In genomic region chr14:61558271-61558670, GRCh38 we compare ENCODE assay signal across 1 cellular context.
A peak's percentile ranks its signal among the peaks of the same experiment; 100 is the strongest.
TF ChIP-seq lines count a peak whose summit lies in the region.

No MANE protein-coding gene starts in this region.

TF ChIP-seq in HEK293, 187 proteins besides CTCF, POLR2A, EP300 and RAD21 (continued from another document and continues in another):
- TF ChIP-seq, protein P1, sequence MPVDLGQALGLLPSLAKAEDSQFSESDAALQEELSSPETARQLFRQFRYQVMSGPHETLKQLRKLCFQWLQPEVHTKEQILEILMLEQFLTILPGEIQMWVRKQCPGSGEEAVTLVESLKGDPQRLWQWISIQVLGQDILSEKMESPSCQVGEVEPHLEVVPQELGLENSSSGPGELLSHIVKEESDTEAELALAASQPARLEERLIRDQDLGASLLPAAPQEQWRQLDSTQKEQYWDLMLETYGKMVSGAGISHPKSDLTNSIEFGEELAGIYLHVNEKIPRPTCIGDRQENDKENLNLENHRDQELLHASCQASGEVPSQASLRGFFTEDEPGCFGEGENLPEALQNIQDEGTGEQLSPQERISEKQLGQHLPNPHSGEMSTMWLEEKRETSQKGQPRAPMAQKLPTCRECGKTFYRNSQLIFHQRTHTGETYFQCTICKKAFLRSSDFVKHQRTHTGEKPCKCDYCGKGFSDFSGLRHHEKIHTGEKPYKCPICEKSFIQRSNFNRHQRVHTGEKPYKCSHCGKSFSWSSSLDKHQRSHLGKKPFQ (tag by site-specific recombination; IDR thresholded peaks at IDR 0.05), result peak; percentile 78
- TF ChIP-seq ZNF394 (tag by site-specific recombination; IDR thresholded peaks at IDR 0.05; ENCODE audit: borderline replicate concordance), result no peak
- TF ChIP-seq ZNF670 (tag by site-specific recombination; IDR thresholded peaks at IDR 0.05; ENCODE audit: low read depth), result no peak
- no peak for TF ChIP-seq ZNF239 (tag by site-specific recombination; IDR thresholded peaks at IDR 0.05)
- TF ChIP-seq ZNF521 (tag by site-specific recombination; IDR thresholded peaks at IDR 0.05), result no peak
- no peak for TF ChIP-seq ZSCAN18 (tag by site-specific recombination; IDR thresholded peaks at IDR 0.05)
- no peak for TF ChIP-seq ZNF501 (tag by site-specific recombination; IDR thresholded peaks at IDR 0.05)
- no peak for TF ChIP-seq RBAK (tag by site-specific recombination; IDR thresholded peaks at IDR 0.05)
- no peak for TF ChIP-seq ZSCAN23 (tag by site-specific recombination; IDR thresholded peaks at IDR 0.05)
- peak; percentile 48; the same call in 1 of the 2 replicates for TF ChIP-seq YY1 (tag by site-specific recombination; IDR thresholded peaks at IDR 0.05)
- TF ChIP-seq, protein P2, sequence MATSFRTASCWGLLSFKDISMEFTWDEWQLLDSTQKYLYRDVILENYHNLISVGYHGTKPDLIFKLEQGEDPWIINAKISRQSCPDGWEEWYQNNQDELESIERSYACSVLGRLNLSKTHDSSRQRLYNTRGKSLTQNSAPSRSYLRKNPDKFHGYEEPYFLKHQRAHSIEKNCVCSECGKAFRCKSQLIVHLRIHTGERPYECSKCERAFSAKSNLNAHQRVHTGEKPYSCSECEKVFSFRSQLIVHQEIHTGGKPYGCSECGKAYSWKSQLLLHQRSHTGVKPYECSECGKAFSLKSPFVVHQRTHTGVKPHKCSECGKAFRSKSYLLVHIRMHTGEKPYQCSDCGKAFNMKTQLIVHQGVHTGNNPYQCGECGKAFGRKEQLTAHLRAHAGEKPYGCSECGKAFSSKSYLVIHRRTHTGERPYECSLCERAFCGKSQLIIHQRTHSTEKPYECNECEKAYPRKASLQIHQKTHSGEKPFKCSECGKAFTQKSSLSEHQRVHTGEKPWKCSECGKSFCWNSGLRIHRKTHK (tag by site-specific recombination; IDR thresholded peaks at IDR 0.05), result no peak
- TF ChIP-seq ZSCAN30 (tag by site-specific recombination; IDR thresholded peaks at IDR 0.05), result peak; percentile 63; the same call in 1 of the 2 replicates
- TF ChIP-seq, protein P3, sequence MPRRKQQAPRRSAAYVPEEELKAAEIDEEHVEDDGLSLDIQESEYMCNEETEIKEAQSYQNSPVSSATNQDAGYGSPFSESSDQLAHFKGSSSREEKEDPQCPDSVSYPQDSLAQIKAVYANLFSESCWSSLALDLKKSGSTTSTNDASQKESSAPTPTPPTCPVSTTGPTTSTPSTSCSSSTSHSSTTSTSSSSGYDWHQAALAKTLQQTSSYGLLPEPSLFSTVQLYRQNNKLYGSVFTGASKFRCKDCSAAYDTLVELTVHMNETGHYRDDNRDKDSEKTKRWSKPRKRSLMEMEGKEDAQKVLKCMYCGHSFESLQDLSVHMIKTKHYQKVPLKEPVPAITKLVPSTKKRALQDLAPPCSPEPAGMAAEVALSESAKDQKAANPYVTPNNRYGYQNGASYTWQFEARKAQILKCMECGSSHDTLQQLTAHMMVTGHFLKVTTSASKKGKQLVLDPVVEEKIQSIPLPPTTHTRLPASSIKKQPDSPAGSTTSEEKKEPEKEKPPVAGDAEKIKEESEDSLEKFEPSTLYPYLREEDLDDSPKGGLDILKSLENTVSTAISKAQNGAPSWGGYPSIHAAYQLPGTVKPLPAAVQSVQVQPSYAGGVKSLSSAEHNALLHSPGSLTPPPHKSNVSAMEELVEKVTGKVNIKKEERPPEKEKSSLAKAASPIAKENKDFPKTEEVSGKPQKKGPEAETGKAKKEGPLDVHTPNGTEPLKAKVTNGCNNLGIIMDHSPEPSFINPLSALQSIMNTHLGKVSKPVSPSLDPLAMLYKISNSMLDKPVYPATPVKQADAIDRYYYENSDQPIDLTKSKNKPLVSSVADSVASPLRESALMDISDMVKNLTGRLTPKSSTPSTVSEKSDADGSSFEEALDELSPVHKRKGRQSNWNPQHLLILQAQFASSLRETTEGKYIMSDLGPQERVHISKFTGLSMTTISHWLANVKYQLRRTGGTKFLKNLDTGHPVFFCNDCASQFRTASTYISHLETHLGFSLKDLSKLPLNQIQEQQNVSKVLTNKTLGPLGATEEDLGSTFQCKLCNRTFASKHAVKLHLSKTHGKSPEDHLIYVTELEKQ (tag by site-specific recombination; IDR thresholded peaks at IDR 0.05; ENCODE audit: borderline replicate concordance), result no peak
- peak; percentile 46 for TF ChIP-seq ZNF341 (tag by site-specific recombination; IDR thresholded peaks at IDR 0.05; ENCODE audit: low read depth)
- TF ChIP-seq SCRT1 (tag by site-specific recombination; IDR thresholded peaks at IDR 0.05; ENCODE audit: borderline replicate concordance), result no peak
- TF ChIP-seq ZNF747 (tag by site-specific recombination; IDR thresholded peaks at IDR 0.05), result no peak
- TF ChIP-seq ZNF514 (tag by site-specific recombination; IDR thresholded peaks at IDR 0.05), result no peak
- TF ChIP-seq ATF2 (tag by site-specific recombination; IDR thresholded peaks at IDR 0.05; ENCODE audit: low read depth), result no peak
- no peak for TF ChIP-seq PRDM2 (tag by site-specific recombination; IDR thresholded peaks at IDR 0.05; ENCODE audit: borderline replicate concordance)
- peak; percentile 73 for TF ChIP-seq ZSCAN16 (tag by site-specific recombination; IDR thresholded peaks at IDR 0.05)
- no peak for TF ChIP-seq ZNF48 (tag by site-specific recombination; IDR thresholded peaks at IDR 0.05)
- no peak for TF ChIP-seq SETDB1 (IDR thresholded peaks at IDR 0.05; ENCODE audit: insufficient read length, low read length)
- no peak for TF ChIP-seq BCL11A (tag by site-specific recombination; IDR thresholded peaks at IDR 0.05; ENCODE audit: low read depth)
- no peak for TF ChIP-seq ZNF354C (tag by site-specific recombination; IDR thresholded peaks at IDR 0.05; ENCODE audit: borderline replicate concordance, low read depth)
- TF ChIP-seq ZNF677 (tag by site-specific recombination; IDR thresholded peaks at IDR 0.05), result no peak
- TF ChIP-seq SP2 (tag by site-specific recombination; IDR thresholded peaks at IDR 0.05), result no peak
- no peak for TF ChIP-seq TCF7L2 (IDR thresholded peaks at IDR 0.05; ENCODE audit: borderline replicate concordance, low read depth, low read length)
- no peak for TF ChIP-seq ZNF223 (tag by site-specific recombination; IDR thresholded peaks at IDR 0.05)
- no peak for TF ChIP-seq ZNF146 (tag by site-specific recombination; IDR thresholded peaks at IDR 0.05)
- TF ChIP-seq ZSCAN5A (tag by site-specific recombination; IDR thresholded peaks at IDR 0.05), result no peak
- TF ChIP-seq ZNF544 (tag by site-specific recombination; IDR thresholded peaks at IDR 0.05), result no peak
- no peak for TF ChIP-seq ZFP41 (tag by site-specific recombination; IDR thresholded peaks at IDR 0.05; ENCODE audit: borderline replicate concordance)
- TF ChIP-seq KLF1 (tag by site-specific recombination; IDR thresholded peaks at IDR 0.05), result no peak
- TF ChIP-seq PRDM10 (tag by site-specific recombination; IDR thresholded peaks at IDR 0.05), result peak; percentile 36; the same call in 1 of the 2 replicates
- TF ChIP-seq, protein P4, sequence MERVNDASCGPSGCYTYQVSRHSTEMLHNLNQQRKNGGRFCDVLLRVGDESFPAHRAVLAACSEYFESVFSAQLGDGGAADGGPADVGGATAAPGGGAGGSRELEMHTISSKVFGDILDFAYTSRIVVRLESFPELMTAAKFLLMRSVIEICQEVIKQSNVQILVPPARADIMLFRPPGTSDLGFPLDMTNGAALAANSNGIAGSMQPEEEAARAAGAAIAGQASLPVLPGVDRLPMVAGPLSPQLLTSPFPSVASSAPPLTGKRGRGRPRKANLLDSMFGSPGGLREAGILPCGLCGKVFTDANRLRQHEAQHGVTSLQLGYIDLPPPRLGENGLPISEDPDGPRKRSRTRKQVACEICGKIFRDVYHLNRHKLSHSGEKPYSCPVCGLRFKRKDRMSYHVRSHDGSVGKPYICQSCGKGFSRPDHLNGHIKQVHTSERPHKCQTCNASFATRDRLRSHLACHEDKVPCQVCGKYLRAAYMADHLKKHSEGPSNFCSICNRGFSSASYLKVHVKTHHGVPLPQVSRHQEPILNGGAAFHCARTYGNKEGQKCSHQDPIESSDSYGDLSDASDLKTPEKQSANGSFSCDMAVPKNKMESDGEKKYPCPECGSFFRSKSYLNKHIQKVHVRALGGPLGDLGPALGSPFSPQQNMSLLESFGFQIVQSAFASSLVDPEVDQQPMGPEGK (tag by site-specific recombination; IDR thresholded peaks at IDR 0.05), result peak; percentile 76
